ENCODE assay signal across 14 cellular contexts in the genomic region with DNA sequence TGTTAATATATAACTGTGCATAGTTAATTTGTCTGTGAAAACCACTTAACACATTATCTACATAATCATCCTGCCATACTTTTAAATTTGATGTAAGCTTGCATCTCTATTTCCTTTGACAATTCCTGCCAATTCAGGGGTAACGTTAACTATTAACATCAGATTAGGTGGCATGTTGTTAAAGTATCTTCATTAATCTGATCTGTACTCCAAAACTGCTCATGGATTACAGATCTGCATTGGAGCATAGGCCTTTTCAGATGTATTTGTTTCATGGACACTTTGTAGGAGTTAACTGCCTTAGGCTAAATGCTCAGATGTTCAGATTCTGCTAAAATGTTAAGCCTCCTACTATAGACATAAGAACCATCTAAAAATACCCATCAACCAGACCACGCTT. TPM values are rescaled to one million over a fixed set of nuclear protein-coding genes. Genes with fewer than 3 reads are reported as not detected.
DNase-seq lines count a peak whose midpoint lies in the region; ATAC-seq and TF ChIP-seq lines count a peak whose summit lies in the region.
"Had no signal": no experiment of that assay in that cellular context is flagged by ENCODE, and none has a peak within 500 bp of the region (broad histone marks: within the 10 kb centered on the region; RNA-seq: fewer than 3 reads in every experiment).

No MANE protein-coding gene starts in this region.

- no peaks in the 10 kb centered on the region for H3K27me3 Mint-ChIP-seq in activated CD8-positive, alpha-beta T cell treated with anti-CD3 and anti-CD28 coated beads, Interleukin-2, amount 10 ng/mL, durations not matched to agents 7 days and 5 days (ENCODE audit: low read depth)

- DNase-seq in BE2C (no peak), GM23248 (no peak), mesenchymal stem cell (no peak), sciatic nerve (ENCODE audit: low spot score) (no peak), left cardiac atrium (no peak), posterior vena cava (ENCODE audit: low spot score) (no peak), NCI-H748 (lab: John Stamatoyannopoulos, UW; ENCODE audit: unreplicated experiment) (no peak)
- no peak for DNase-seq in activated CD8-positive, alpha-beta T cell treated with anti-CD3 and anti-CD28 coated beads, Interleukin-2, amount 10 ng/mL, durations not matched to agents 7 days and 5 days
- DNase-seq: activated gamma-delta T cell, DMS79, left colon, NCI-H2171 treated with DMSO at 0.1 percent for 48 hours, right cardiac atrium had no signal

- H2BK120ac ChIP-seq in mesenchymal stem cell (ENCODE audit: low read depth, low read length), result no peak overlapping the region

- no peak for ATAC-seq in activated CD8-positive, alpha-beta T cell treated with anti-CD3 and anti-CD28 coated beads, Interleukin-2, amount 10 ng/mL, durations not matched to agents 7 days and 5 days
- ATAC-seq in sciatic nerve (no peak), left cardiac atrium (no peak)
- ATAC-seq: esophagus mucosa, left colon, right cardiac atrium had no signal

- POLR2A ChIA-PET in activated CD8-positive, alpha-beta T cell treated with anti-CD3 and anti-CD28 coated beads, Interleukin-2, amount 10 ng/mL, durations not matched to agents 7 days and 5 days (lab: Charles Lee), result no interaction called here

- H3K4me2 ChIP-seq in GM23248 (ENCODE audit: unreplicated experiment) (peak overlapping the region; percentile 94), mesenchymal stem cell (ENCODE audit: low read length, poor library complexity, severe bottlenecking) (no peak overlapping the region)

- H3F3A ChIP-seq in GM23248 (ENCODE audit: insufficient read depth), result peaks cover 89% of the 10 kb centered on the region

- H2BK5ac ChIP-seq in mesenchymal stem cell (ENCODE audit: low read depth, low read length, poor library complexity, severe bottlenecking), result no peak overlapping the region

- H3K36me3 ChIP-seq in BE2C (peaks cover 68% of the 10 kb centered on the region), GM23248 (ENCODE audit: low read depth) (peaks cover 63% of the 10 kb centered on the region), mesenchymal stem cell (ENCODE audit: control insufficient read depth in 1 of 2, insufficient read depth in 2 of 2, low read depth in 1 of 2, low read length in 2 of 2) (peaks cover 11 to 74% of the 10 kb centered on the region in 2 experiments)

- no peak overlapping the region for H3K4ac ChIP-seq in mesenchymal stem cell (ENCODE audit: low read depth in 1 of 2, low read length in 2 of 2)

- H2AK5ac ChIP-seq in mesenchymal stem cell (ENCODE audit: low read length, severe bottlenecking), result no peak overlapping the region

- peak overlapping the region; percentile 97 for H3K9ac ChIP-seq in GM23248
- peak overlapping the region; percentile 97 for H3K9ac ChIP-seq in mesenchymal stem cell (ENCODE audit: low read length)

- 75 to 77% methylated on average over 2 of the region's 2 CpGs for WGBS in GM23248 (ENCODE audit: low coverage in 1 of 2, low lambda C conversion rate in 2 of 2, missing lambda C conversion rate in 2 of 2), 2 experiments
- WGBS in mesenchymal stem cell, result no CpG with 5 or more reads among the region's 2 CpGs

- H3K9me3 Mint-ChIP-seq in activated CD8-positive, alpha-beta T cell treated with anti-CD3 and anti-CD28 coated beads, Interleukin-2, amount 10 ng/mL, durations not matched to agents 7 days and 5 days (ENCODE audit: insufficient read depth), result no peaks in the 10 kb centered on the region

- peak overlapping the region; percentile 23 for H3K27ac Mint-ChIP-seq in activated CD8-positive, alpha-beta T cell treated with anti-CD3 and anti-CD28 coated beads, Interleukin-2, amount 10 ng/mL, durations not matched to agents 7 days and 5 days

- H4K20me1 ChIP-seq in GM23248 (ENCODE audit: insufficient read depth), result no peaks in the 10 kb centered on the region; the same call in 1 of the 2 replicates

- no peak overlapping the region for H3K14ac ChIP-seq in mesenchymal stem cell (ENCODE audit: low read length in 2 of 2)

- H3K79me1 ChIP-seq in mesenchymal stem cell (replicated peaks; ENCODE audit: low read length, poor library complexity, severe bottlenecking), result no peaks in the 10 kb centered on the region

- H3K18ac ChIP-seq in mesenchymal stem cell (ENCODE audit: low read depth in 1 of 2, low read length in 2 of 2), result no peak overlapping the region

- no peak overlapping the region for H3K23ac ChIP-seq in mesenchymal stem cell (ENCODE audit: low read length in 2 of 2)

- H2BK12ac ChIP-seq in mesenchymal stem cell (ENCODE audit: low read length in 2 of 2), result no peak overlapping the region

- H2AFZ ChIP-seq in GM23248 (no peak overlapping the region), mesenchymal stem cell (ENCODE audit: low read depth, low read length) (no peak overlapping the region)

- H3K79me2 ChIP-seq in GM23248 (ENCODE audit: insufficient read depth), result peaks cover 32% of the 10 kb centered on the region

- in situ Hi-C loops in GM23248 (cut with MboI), result no loop called here

- H4K8ac ChIP-seq in mesenchymal stem cell (ENCODE audit: low read length), result no peak overlapping the region

- no peak for TF ChIP-seq CTCF in BE2C (IDR thresholded peaks at IDR 0.05; ENCODE audit: low read depth, low read length)

- no peak overlapping the region for H4K91ac ChIP-seq in mesenchymal stem cell (ENCODE audit: low read length)

- intact Hi-C loops in sciatic nerve (cut with DNase I) (no loop called here), left cardiac atrium (cut with DNase I) (loop anchor here in 1 of 2 donors (5.0 to 10.0 kb wide), 2 partner anchors 282 to 325 kb away; no protein-coding TSS in a partner anchor), posterior vena cava (cut with DNase I) (no loop called here)

- H3K4me3 ChIP-seq in BE2C (ENCODE audit: low read depth, low read length) (peak overlapping the region; percentile 94), GM23248 (peak overlapping the region; percentile 95), mesenchymal stem cell (ENCODE audit: insufficient read depth in 1 of 2, low read depth in 1 of 2, low read length in 2 of 2) (peak overlapping the region in 1 of 2 experiments; percentile 89)

- H3K27ac ChIP-seq in GM23248 (peak overlapping the region; percentile 90), mesenchymal stem cell (ENCODE audit: low read length, poor library complexity, severe bottlenecking) (peak overlapping the region; percentile 29)

- peaks cover 76% of the 10 kb centered on the region for H3K36me3 Mint-ChIP-seq in activated CD8-positive, alpha-beta T cell treated with anti-CD3 and anti-CD28 coated beads, Interleukin-2, amount 10 ng/mL, durations not matched to agents 7 days and 5 days (ENCODE audit: low read depth)

- CTCF ChIA-PET in activated CD8-positive, alpha-beta T cell treated with anti-CD3 and anti-CD28 coated beads, Interleukin-2, amount 10 ng/mL, durations not matched to agents 7 days and 5 days (lab: Charles Lee), result interaction anchor here (1.1 to 1.6 kb wide), 3 partner anchors 77 to 88 kb away, joined by 3 to 5 read pairs (median 4); no protein-coding TSS in a partner anchor

- H3K4me1 Mint-ChIP-seq in activated CD8-positive, alpha-beta T cell treated with anti-CD3 and anti-CD28 coated beads, Interleukin-2, amount 10 ng/mL, durations not matched to agents 7 days and 5 days (ENCODE audit: low read depth), result peaks cover 42% of the 10 kb centered on the region

- H3K9me3 ChIP-seq in BE2C, result no peaks in the 10 kb centered on the region
- H3K9me3 ChIP-seq in GM23248 (ENCODE audit: low read depth), result no peaks in the 10 kb centered on the region
- no peaks in the 10 kb centered on the region for H3K9me3 ChIP-seq in mesenchymal stem cell (ENCODE audit: control insufficient read depth, low read length)

- H3K27me3 ChIP-seq in BE2C (no peaks in the 10 kb centered on the region), GM23248 (replicated peaks; ENCODE audit: insufficient read depth) (no peaks in the 10 kb centered on the region), mesenchymal stem cell (ENCODE audit: control insufficient read depth in 1 of 2, insufficient read depth in 1 of 2, low read length in 2 of 2) (no peaks in the 10 kb centered on the region)

- H3K9me2 ChIP-seq in GM23248 (ENCODE audit: insufficient read depth), result no peaks in the 10 kb centered on the region

- H3K4me3 Mint-ChIP-seq in activated CD8-positive, alpha-beta T cell treated with anti-CD3 and anti-CD28 coated beads, Interleukin-2, amount 10 ng/mL, durations not matched to agents 7 days and 5 days, result peak overlapping the region; percentile 97

- no peak overlapping the region for H2BK15ac ChIP-seq in mesenchymal stem cell (ENCODE audit: low read depth, poor library complexity, severe bottlenecking)

- H3K4me1 ChIP-seq in BE2C (no peaks in the 10 kb centered on the region), GM23248 (ENCODE audit: insufficient read depth) (peaks cover 48% of the 10 kb centered on the region), mesenchymal stem cell (ENCODE audit: control insufficient read depth, insufficient read depth, low read depth, low read length) (peaks cover 5% of the 10 kb centered on the region)

RNA-seq across cellular contexts. Expression of gene RPS6, which starts 3.1 kb away (rescaled TPM):
- polyA plus RNA-seq in BE2C (2012; ENCODE audit: insufficient read depth, insufficient read length, low read depth), result 844 TPM
- total RNA-seq in GM23248 (2014; rRNA removed; shearing (Covaris generic)), result 857 and 958 TPM in 2 replicates
- polyA plus RNA-seq in GM23248 (2016; fragmentation: Nextera tagmentation; extraction: Ambion mirVana), result 986 and 991 TPM in 2 replicates
- 1,000 to 10,000 TPM; 2,209 to 2,222 TPM for total RNA-seq in activated CD8-positive, alpha-beta T cell treated with anti-CD3 and anti-CD28 coated beads, Interleukin-2, amount 10 ng/mL, durations not matched to agents 7 days and 5 days
- polyA plus RNA-seq in mesenchymal stem cell (2013, experiment 1 of 2), result 2,082 TPM
- 2,286 TPM for polyA plus RNA-seq in mesenchymal stem cell (2013, experiment 2 of 2)
- total RNA-seq in sciatic nerve (1,502 TPM), left cardiac atrium (1,000 to 10,000 TPM; 1,134 to 1,265 TPM), posterior vena cava (1,000 to 10,000 TPM; 1,572 to 1,582 TPM)

RNA-seq across cellular contexts. Expression of gene ACER2, which starts 31.9 kb away (rescaled TPM):
- not detected for polyA plus RNA-seq in BE2C (2012; ENCODE audit: insufficient read depth, insufficient read length, low read depth)
- total RNA-seq in GM23248 (2014; rRNA removed; shearing (Covaris generic)), result 0.76 and 3.7 TPM in 2 replicates
- polyA plus RNA-seq in GM23248 (2016; fragmentation: Nextera tagmentation; extraction: Ambion mirVana), result 0.30 and 0.48 TPM in 2 replicates
- total RNA-seq in activated CD8-positive, alpha-beta T cell treated with anti-CD3 and anti-CD28 coated beads, Interleukin-2, amount 10 ng/mL, durations not matched to agents 7 days and 5 days, result 1 to 10 TPM; 1.7 to 2.6 TPM
- 2.0 TPM for polyA plus RNA-seq in mesenchymal stem cell (2013, experiment 1 of 2)
- 2.2 TPM for polyA plus RNA-seq in mesenchymal stem cell (2013, experiment 2 of 2)
- total RNA-seq in sciatic nerve (10.7 TPM), left cardiac atrium (1 to 10 TPM; 3.0 to 4.7 TPM), posterior vena cava (1 to 10 TPM; 3.5 TPM)
